17 cellular contexts compared by ENCODE assay signal in the genomic region with DNA sequence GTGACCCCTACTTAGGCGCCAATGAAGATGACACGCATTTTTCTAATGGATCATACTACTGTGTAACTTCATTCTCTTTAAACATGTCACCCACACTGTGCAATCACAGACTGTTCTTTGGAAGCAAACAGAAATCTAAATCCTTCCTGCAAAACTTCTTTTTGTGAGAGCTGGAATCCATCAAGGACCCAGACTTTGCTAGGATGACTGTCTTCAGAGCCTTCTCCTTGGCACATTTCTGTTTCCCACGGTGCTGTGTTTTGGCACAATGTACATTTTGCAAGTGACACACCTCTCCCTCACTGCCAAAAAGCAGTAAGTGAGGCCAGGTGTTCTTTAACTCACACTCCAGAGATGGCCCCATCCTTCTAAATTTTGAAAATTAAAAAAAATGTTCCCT. TPM values are rescaled to one million over a fixed set of nuclear protein-coding genes. Genes with fewer than 3 reads are reported as not detected.
A peak's percentile ranks its signal among the peaks of the same experiment; 100 is the strongest.
DNase-seq lines count a peak whose midpoint lies in the region; ATAC-seq and TF ChIP-seq lines count a peak whose summit lies in the region.
"Had no signal": no experiment of that assay in that cellular context is flagged by ENCODE, and none has a peak within 500 bp of the region (broad histone marks: within the 10 kb centered on the region; RNA-seq: fewer than 3 reads in every experiment).

No MANE protein-coding gene starts in this region.

- H3K4me3 ChIP-seq in CD8-positive, alpha-beta memory T cell (ENCODE audit: low read length) = no peak overlapping the region
- no peak overlapping the region for H3K4me3 ChIP-seq in prostate gland

- H3K27me3 Mint-ChIP-seq in CD8-positive, alpha-beta memory T cell = no peaks in the 10 kb centered on the region
- no peaks in the 10 kb centered on the region for H3K27me3 Mint-ChIP-seq in T-helper 17 cell

- peaks cover 63 to 82% (median 76%) of the 10 kb centered on the region in 3 donors for H3K4me1 Mint-ChIP-seq in CD8-positive, alpha-beta memory T cell
- peaks cover 59% of the 10 kb centered on the region for H3K4me1 Mint-ChIP-seq in T-helper 17 cell

- intact Hi-C loops in prostate gland (cut with DNase I) = no loop called here

- no peak for TF ChIP-seq POLR2A in prostate gland (IDR thresholded peaks at IDR 0.05)

- H3K9me3 ChIP-seq in CD8-positive, alpha-beta memory T cell (ENCODE audit: low read length) = no peaks in the 10 kb centered on the region
- H3K9me3 ChIP-seq in T-helper 17 cell (ENCODE audit: control insufficient read depth, low read length, poor library complexity, severe bottlenecking) (no peaks in the 10 kb centered on the region), prostate gland (no peaks in the 10 kb centered on the region)
- H3K9me3 ChIP-seq: BE2C, Caco-2 had no signal

- peaks cover 44% of the 10 kb centered on the region for H3K4me1 ChIP-seq in CD8-positive, alpha-beta memory T cell (ENCODE audit: insufficient read depth, low read length)
- no peaks in the 10 kb centered on the region for H3K4me1 ChIP-seq in prostate gland (replicated peaks)
- H3K4me1 ChIP-seq: BE2C, Caco-2 had no signal

- TF ChIP-seq CTCF in prostate gland (IDR thresholded peaks at IDR 0.05) = no peak

- CTCF ChIA-PET in CD8-positive, alpha-beta memory T cell (lab: Charles Lee) = interaction anchor here (2.6 to 6.7 kb wide), 3 partner anchors 23 to 38 kb away, joined by 9 to 65 read pairs (median 54); partner anchors contain the start of gene TAGAP

- POLR2A ChIA-PET in CD8-positive, alpha-beta memory T cell (lab: Charles Lee) = interaction anchor here (4.6 kb wide), 1 partner anchor 22 kb away, joined by 48 read pairs; the partner anchor contains the start of gene TAGAP

- H3K4me3 Mint-ChIP-seq in CD8-positive, alpha-beta memory T cell = peak overlapping the region in 3 of 7 donors; percentile 49 to 70 (median 51)
- H3K4me3 Mint-ChIP-seq in T-helper 17 cell = peak overlapping the region; percentile 81

- no peaks in the 10 kb centered on the region for H3K27me3 ChIP-seq in CD8-positive, alpha-beta memory T cell (ENCODE audit: insufficient read depth, low read length, poor library complexity, severe bottlenecking)
- no peaks in the 10 kb centered on the region for H3K27me3 ChIP-seq in prostate gland (replicated peaks; ENCODE audit: insufficient read depth)

- H3K36me3 Mint-ChIP-seq in CD8-positive, alpha-beta memory T cell = peaks cover 0 to 4% (median 0%) of the 10 kb centered on the region in 3 donors
- H3K36me3 Mint-ChIP-seq in T-helper 17 cell (ENCODE audit: low read depth) = no peaks in the 10 kb centered on the region

- no peak overlapping the region for H3K27ac ChIP-seq in CD8-positive, alpha-beta memory T cell (ENCODE audit: low read depth, low read length)
- peak overlapping the region in 1 of 2 donors; percentile 9 for H3K27ac ChIP-seq in prostate gland

- H3K36me3 ChIP-seq in CD8-positive, alpha-beta memory T cell (ENCODE audit: insufficient read depth, low read length) = no peaks in the 10 kb centered on the region
- H3K36me3 ChIP-seq in prostate gland = no peaks in the 10 kb centered on the region
- H3K36me3 ChIP-seq: BE2C had no signal

- H3K27ac Mint-ChIP-seq in CD8-positive, alpha-beta memory T cell = peak overlapping the region; percentile 94 to 99 (median 98)
- peak overlapping the region; percentile 79 for H3K27ac Mint-ChIP-seq in T-helper 17 cell

- DNase-seq in CD8-positive, alpha-beta memory T cell = no peak
- DNase-seq in T-helper 17 cell (no peak), cerebellum (ENCODE audit: low spot score) (peak; percentile 21), prostate gland (ENCODE audit: low spot score) (peak; percentile 39), NOMO-1 (lab: John Stamatoyannopoulos, UW; ENCODE audit: unreplicated experiment in 2 of 2) (no peak)
- DNase-seq in stimulated activated CD4-positive, alpha-beta T cell treated with anti-CD3 and anti-CD28 coated beads, Interleukin-15, amount 100 ng/mL, for 24 hours = no peak
- DNase-seq: BE2C; Caco-2; NCI-H1048; NCI-H146; NCI-H2227 treated with DMSO at 0.1 percent for 48 hours; NCI-H524 treated with DMSO at 0.1 percent for 48 hours; NK-92 treated with Interleukin-12 subunit alpha and Interleukin-12 subunit beta, amount 100 ng/mL, for 24 hours; PC-3 had no signal

- H3K9me3 Mint-ChIP-seq in CD8-positive, alpha-beta memory T cell = no peaks in the 10 kb centered on the region

- ATAC-seq in T-helper 17 cell = no peak
- ATAC-seq in HG02642 (IDR thresholded peaks at IDR 0.05; ENCODE audit: poor library complexity, unreplicated experiment) = no peak
- ATAC-seq in HG02981 (IDR thresholded peaks at IDR 0.05; ENCODE audit: unreplicated experiment) = no peak
- ATAC-seq: HCT116, PC-3 had no signal

- 25% methylated on average over 3 of the region's 3 CpGs for WGBS in prostate gland

RNA-seq across cellular contexts. Expression of gene TAGAP, which starts 21.7 kb away (rescaled TPM):
- 100 to 1,000 TPM; 140 to 145 TPM for total RNA-seq in CD8-positive, alpha-beta memory T cell
- 193 TPM for polyA plus RNA-seq in CD8-positive, alpha-beta memory T cell
- total RNA-seq in T-helper 17 cell (100 to 1,000 TPM; 269 to 340 TPM), cerebellum (2.4 TPM), prostate gland (1 to 10 TPM; 2.6 to 4.8 TPM)
- total RNA-seq: Caco-2, PC-3 had no signal

Comparison
In these comparisons a context has a peak if more than half of its experiments do, and no peak if none do; other contexts are left out.
1. DNase-seq: peak in cerebellum (single experiment) and prostate gland (single experiment); none in CD8-positive, alpha-beta memory T cell (0 of 5), T-helper 17 cell (0 of 3), NOMO-1 (0 of 2) and stimulated activated CD4-positive, alpha-beta T cell treated with anti-CD3 and anti-CD28 coated beads, Interleukin-15, amount 100 ng/mL, for 24 hours (single experiment).
2. RNA of gene TAGAP, which starts 21.7 kb away (total RNA-seq): 269 to 340 TPM in T-helper 17 cell and 140 to 145 TPM in CD8-positive, alpha-beta memory T cell; 2.6 to 4.8 TPM in prostate gland and 2.4 TPM in cerebellum (single experiment); every median in the first group is over 10 times any median in the second.